Comparison of ENCODE assay signal across 8 cellular contexts in genomic region chr12:20367731-20368652, GRCh38. TPM values are rescaled to one million over a fixed set of nuclear protein-coding genes. Genes with fewer than 3 reads are reported as not detected.
DNase-seq lines count a peak whose midpoint lies in the region; ATAC-seq and TF ChIP-seq lines count a peak whose summit lies in the region.

PDE3A (plus strand) TSS chr12:20368537; CDS start chr12:20369285, 748 bp downstream.

- peak within 1 kb of the TSS; percentile 89 for H3K4me3 ChIP-seq in IMR-90 (ENCODE audit: insufficient read depth, low read depth, low read length)
- H3K4me3 ChIP-seq in neural progenitor cell = peak within 1 kb of the TSS; percentile 57

- H4K91ac ChIP-seq in IMR-90 (ENCODE audit: insufficient read depth, low read depth, low read length) = peak within 1 kb of the TSS; percentile 46; the same call in 1 of the 2 replicates

- no peak for TF ChIP-seq POLR2A in IMR-90 (IDR thresholded peaks at IDR 0.05; ENCODE audit: low read depth, low read length)

- H4K20me1 ChIP-seq in IMR-90 (ENCODE audit: insufficient read depth, low read length) (no peaks in the 10 kb centered on the region), neural progenitor cell (ENCODE audit: low read depth) (no peaks in the 10 kb centered on the region)

- no peak for TF ChIP-seq CTCF in CD14-positive monocyte (IDR thresholded peaks at IDR 0.05)
- no peak for TF ChIP-seq CTCF in IMR-90 (conservative IDR thresholded peaks at IDR 0.05; ENCODE audit: low read depth, low read length)
- TF ChIP-seq CTCF in neural progenitor cell (IDR thresholded peaks at IDR 0.05) = peak; percentile 34

- ATAC-seq in IMR-90 (ENCODE audit: low read depth) = peak; percentile 82
- ATAC-seq in GM21717 (IDR thresholded peaks at IDR 0.05; ENCODE audit: unreplicated experiment) = no peak

- H3K4me2 ChIP-seq in IMR-90 (ENCODE audit: low read depth, low read length) (peak within 1 kb of the TSS; percentile 92), neural progenitor cell (peak within 1 kb of the TSS; percentile 96)

- H2BK15ac ChIP-seq in IMR-90 (ENCODE audit: low read depth, low read length) = no peak within 1 kb of the TSS

- no peaks in the 10 kb centered on the region for H3K4me1 ChIP-seq in IMR-90 (ENCODE audit: control insufficient read depth, insufficient read depth, low read length)
- H3K4me1 ChIP-seq in neural progenitor cell = no peaks in the 10 kb centered on the region

- H4K8ac ChIP-seq in IMR-90 (ENCODE audit: low read depth in 2 of 2, low read length in 2 of 2) = peak within 1 kb of the TSS in 1 of 2 experiments; percentile 68; a peak in 3 of 4 replicates

- H3K14ac ChIP-seq in IMR-90 (replicated peaks; ENCODE audit: low read depth, low read length) = peak within 1 kb of the TSS; percentile 46; the same call in 1 of the 2 replicates

- peak within 1 kb of the TSS; percentile 84 for H3K9ac ChIP-seq in IMR-90 (ENCODE audit: low read depth, low read length)
- no peak within 1 kb of the TSS for H3K9ac ChIP-seq in neural progenitor cell

- dilution Hi-C loops in IMR-90 (cut with HindIII; ENCODE audit: low sequenced_read_pairs, unreplicated experiment) = no loop called here

- no peak within 1 kb of the TSS for H2BK20ac ChIP-seq in IMR-90 (ENCODE audit: low read depth, low read length)

- peak within 1 kb of the TSS; percentile 87 for H2AFZ ChIP-seq in IMR-90 (replicated peaks; ENCODE audit: low read length, poor library complexity)
- peak within 1 kb of the TSS; percentile 94 for H2AFZ ChIP-seq in neural progenitor cell (replicated peaks)

- peak within 1 kb of the TSS; percentile 65 for H3K23ac ChIP-seq in IMR-90 (ENCODE audit: low read depth, low read length)

- CTCF ChIA-PET in IMR-90 (lab: Yijun Ruan, JAX) = interaction anchor here (0.7 to 1.4 kb wide), 3 partner anchors 11 to 24 kb away, joined by 3 to 6 read pairs (median 3); no protein-coding TSS in a partner anchor

- BruUV-seq in IMR-90 (replicated peaks; lab: Mats Ljungman, UMichigan) = no TSS peak

- H3K9me1 ChIP-seq in IMR-90 (ENCODE audit: insufficient read depth, low read length) = no peaks in the 10 kb centered on the region

- POLR2A ChIA-PET in IMR-90 (lab: Charles Lee; ENCODE audit: unreplicated experiment) = no interaction called here

- H3K4me3 Mint-ChIP-seq in CD14-positive monocyte = peak within 1 kb of the TSS; percentile 92 to 98
- peak within 1 kb of the TSS; percentile 62 for H3K4me3 Mint-ChIP-seq in activated naive CD8-positive, alpha-beta T cell
- peak within 1 kb of the TSS; percentile 96 for H3K4me3 Mint-ChIP-seq in neural progenitor cell

- H3F3A ChIP-seq in neural progenitor cell (ENCODE audit: low read depth) = peaks cover 22% of the 10 kb centered on the region

- H3K79me2 ChIP-seq in neural progenitor cell (ENCODE audit: low read depth) = no peaks in the 10 kb centered on the region

- H3K27ac ChIP-seq in IMR-90 (ENCODE audit: insufficient read depth, low read length) (peak within 1 kb of the TSS; percentile 89), neural progenitor cell (no peak within 1 kb of the TSS)

- H3K4ac ChIP-seq in IMR-90 (ENCODE audit: low read depth, low read length) = 0 out of 2 replicates have a peak within 1 kb of the TSS, but pooled peaks have one; percentile 3

- H2BK120ac ChIP-seq in IMR-90 (ENCODE audit: low read depth, low read length) = 0 out of 2 replicates have a peak within 1 kb of the TSS, but pooled peaks have one; percentile 31

- H3K56ac ChIP-seq in IMR-90 (ENCODE audit: extremely low read depth, insufficient read depth, low read length) = peak within 1 kb of the TSS; percentile 83

- H3K9me3 Mint-ChIP-seq in CD14-positive monocyte (peaks cover 0 to 11% (median 4%) of the 10 kb centered on the region in 7 donors), neural progenitor cell (no peaks in the 10 kb centered on the region)
- no peaks in the 10 kb centered on the region for H3K9me3 Mint-ChIP-seq in activated naive CD8-positive, alpha-beta T cell (ENCODE audit: low read depth)

- H3K27me3 ChIP-seq in IMR-90 (ENCODE audit: control insufficient read depth, insufficient read depth, low read length) (no peaks in the 10 kb centered on the region), neural progenitor cell (peaks cover 49% of the 10 kb centered on the region)

- H3K27ac Mint-ChIP-seq in CD14-positive monocyte = no peak within 1 kb of the TSS
- no peak within 1 kb of the TSS for H3K27ac Mint-ChIP-seq in activated naive CD8-positive, alpha-beta T cell
- peak within 1 kb of the TSS; percentile 98 for H3K27ac Mint-ChIP-seq in neural progenitor cell

- DNase-seq in CD14-positive monocyte (ENCODE audit: low spot score) (no peak), IMR-90 (peak; percentile 73), head of caudate nucleus (peak; percentile 20 to 88 (median 67)), neural progenitor cell (ENCODE audit: low spot score) (peak; percentile 87), OCI-M2 (lab: John Stamatoyannopoulos, UW; ENCODE audit: unreplicated experiment) (no peak)
- DNase-seq in activated CD8-positive, alpha-beta memory T cell treated with anti-CD3 and anti-CD28 coated beads, Interleukin-2, amount 50 U/mL, for 4 hours = no peak

- WGBS in IMR-90 (ENCODE audit: extremely low coverage in 2 of 2, insufficient read length in 1 of 2), 2 experiments = no CpG with 5 or more reads among the region's 26 CpGs

- in situ Hi-C loops in IMR-90 (cut with MboI; ENCODE audit: low sequenced_read_pairs) = loop anchor here (10.0 kb wide), 1 partner anchor 623 kb away; no protein-coding TSS in a partner anchor

- peak within 1 kb of the TSS; percentile 58; the same call in 1 of the 2 replicates for H4K5ac ChIP-seq in IMR-90 (ENCODE audit: low read depth, low read length)

- H3K36me3 ChIP-seq in IMR-90 (ENCODE audit: control insufficient read depth, insufficient read depth, low read length) = no peaks in the 10 kb centered on the region
- no peaks in the 10 kb centered on the region for H3K36me3 ChIP-seq in neural progenitor cell

- H3K36me3 Mint-ChIP-seq in CD14-positive monocyte (peaks cover 0 to 3% of the 10 kb centered on the region in 2 donors), neural progenitor cell (peaks cover 2% of the 10 kb centered on the region)
- H3K36me3 Mint-ChIP-seq in activated naive CD8-positive, alpha-beta T cell = no peaks in the 10 kb centered on the region

- H2BK5ac ChIP-seq in IMR-90 (ENCODE audit: low read depth, low read length, poor library complexity, severe bottlenecking) = peak within 1 kb of the TSS; percentile 72

- no peak within 1 kb of the TSS for H2AK5ac ChIP-seq in IMR-90 (ENCODE audit: low read depth, low read length)

- peak within 1 kb of the TSS; percentile 78 for H3K18ac ChIP-seq in IMR-90 (ENCODE audit: low read depth, low read length)

- H3K27me3 Mint-ChIP-seq in CD14-positive monocyte (ENCODE audit: low read depth in 3 of 3) = peaks cover 31 to 58% (median 35%) of the 10 kb centered on the region in 3 donors
- peaks cover 20% of the 10 kb centered on the region for H3K27me3 Mint-ChIP-seq in activated naive CD8-positive, alpha-beta T cell
- no peaks in the 10 kb centered on the region for H3K27me3 Mint-ChIP-seq in neural progenitor cell (ENCODE audit: insufficient read depth, low read depth)

- TF ChIP-seq RAD21 in IMR-90 (IDR thresholded peaks at IDR 0.05; ENCODE audit: low read length) = 0 out of 2 replicates have a peak, but pooled peaks have one; percentile 7

- peak within 1 kb of the TSS; percentile 31 for H2AK9ac ChIP-seq in IMR-90 (replicated peaks; ENCODE audit: low read depth, low read length, poor library complexity)

- intact Hi-C loops in CD14-positive monocyte (cut with micrococcal nuclease) (no loop called here), IMR-90 (cut with micrococcal nuclease) (loop anchor here (2.0 to 5.0 kb wide), 4 partner anchors 371 to 629 kb away; no protein-coding TSS in a partner anchor), head of caudate nucleus (cut with DNase I) (no loop called here)

- no peaks in the 10 kb centered on the region for H3K79me1 ChIP-seq in IMR-90 (ENCODE audit: low read depth in 1 of 2, low read length in 2 of 2)

- H3K4me1 Mint-ChIP-seq in CD14-positive monocyte = peaks cover 25% of the 10 kb centered on the region
- H3K4me1 Mint-ChIP-seq in activated naive CD8-positive, alpha-beta T cell (ENCODE audit: low read depth) = peaks cover 12% of the 10 kb centered on the region
- H3K4me1 Mint-ChIP-seq in neural progenitor cell = peaks cover 19% of the 10 kb centered on the region

- H3K9me3 ChIP-seq in IMR-90 (ENCODE audit: control insufficient read depth, insufficient read depth, low read length) (no peaks in the 10 kb centered on the region), neural progenitor cell (ENCODE audit: low read depth) (no peaks in the 10 kb centered on the region)

TF ChIP-seq in IMR-90, 13 proteins besides CTCF, POLR2A, EP300 and RAD21:
- no peak for TF ChIP-seq MXI1 (IDR thresholded peaks at IDR 0.05; ENCODE audit: borderline replicate concordance, low read depth, low read length)
- peak; percentile 75 for TF ChIP-seq CEBPB (IDR thresholded peaks at IDR 0.05; ENCODE audit: low read depth, low read length)
- TF ChIP-seq NFE2L2 (IDR thresholded peaks at IDR 0.05; ENCODE audit: low read depth, low read length) = no peak
- TF ChIP-seq CHD1 (IDR thresholded peaks at IDR 0.05; ENCODE audit: low read depth, low read length) = no peak
- TF ChIP-seq USF2 (IDR thresholded peaks at IDR 0.05; ENCODE audit: low read depth, low read length) = no peak
- TF ChIP-seq BHLHE40 (IDR thresholded peaks at IDR 0.05; ENCODE audit: low read depth, low read length) = no peak
- no peak for TF ChIP-seq FOS (IDR thresholded peaks at IDR 0.05; ENCODE audit: low read depth, low read length)
- peak; percentile 33; the same call in 1 of the 2 replicates for TF ChIP-seq MAZ (IDR thresholded peaks at IDR 0.05; ENCODE audit: borderline replicate concordance, low read depth, low read length)
- no peak for TF ChIP-seq RFX5 (IDR thresholded peaks at IDR 0.05; ENCODE audit: low read depth, low read length)
TF ChIP-seq in IMR-90: peak in this region for 2.

RNA-seq across cellular contexts. Expression of gene PDE3A, which starts in this region (rescaled TPM):
- under 1 TPM in 1 of 2 donors, not detected in 1; 0.10 TPM for polyA plus RNA-seq in CD14-positive monocyte
- 0.18 and 0.28 TPM in 2 replicates for total RNA-seq in IMR-90 (2012; rRNA removed)
- polyA plus RNA-seq in IMR-90 (2012; rRNA removed) = 0.01 and 0.09 TPM in 2 replicates
- polyA plus RNA-seq in IMR-90 (2012; cell fraction: cytosol; rRNA removed) = 0.01 and 0.02 TPM in 2 replicates
- 0.05 and 0.10 TPM in 2 replicates for polyA plus RNA-seq in IMR-90 (2012; cell fraction: nucleus; rRNA removed; ENCODE audit: low replicate concordance)
- total RNA-seq in neural progenitor cell (ENCODE audit: low replicate concordance) = 0.22 and 0.47 TPM in 2 replicates

Comparison
In these comparisons a context has a peak if more than half of its experiments do, and no peak if none do; other contexts are left out.
1. Peak in DNase-seq, ATAC-seq, H3K4me3 ChIP-seq, H3K27ac ChIP-seq, H3K9ac ChIP-seq and H3K4me2 ChIP-seq in IMR-90; RNA of the gene not detected or under 1 TPM.
2. Peak in DNase-seq, H3K4me3 ChIP-seq and H3K4me2 ChIP-seq in neural progenitor cell; RNA of the gene not detected or under 1 TPM.
3. DNase-seq: peak in head of caudate nucleus (42 of 42); none in CD14-positive monocyte (single experiment), OCI-M2 (single experiment) and activated CD8-positive, alpha-beta memory T cell treated with anti-CD3 and anti-CD28 coated beads, Interleukin-2, amount 50 U/mL, for 4 hours (single experiment).
4. Peak in every context shown above with its lines, with median percentiles within 50 percentile points of each other: H3K4me3 Mint-ChIP-seq.